25 cellular contexts compared by ENCODE assay signal in the genomic region with DNA sequence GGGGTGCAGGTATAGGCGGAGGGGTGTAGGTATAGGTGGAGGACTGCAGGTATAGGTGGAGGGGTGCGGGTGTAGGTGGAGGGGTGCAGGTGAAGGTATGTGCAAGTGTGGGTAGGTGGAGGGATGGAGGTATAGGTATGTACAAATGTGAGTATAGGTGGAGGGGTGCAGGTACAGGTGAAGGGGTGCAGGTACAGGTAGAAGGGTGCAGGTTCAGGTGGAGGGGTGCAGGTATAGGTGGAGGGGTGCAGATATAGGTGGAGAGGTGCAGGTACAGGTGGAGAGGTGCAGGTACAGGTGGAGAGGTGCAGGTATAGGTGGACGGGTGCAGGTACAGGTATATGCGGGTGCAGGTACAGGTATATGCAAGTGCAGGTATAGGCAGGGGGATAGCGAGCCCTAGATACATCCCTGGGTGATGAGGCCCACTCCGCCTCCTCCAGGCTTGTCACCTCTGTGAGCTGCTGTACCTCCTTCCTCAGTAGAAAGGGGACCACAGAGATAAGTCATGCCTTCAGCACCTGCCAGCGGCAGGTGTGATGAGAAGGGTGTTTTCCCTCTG. TPM values are rescaled to one million over a fixed set of nuclear protein-coding genes. Genes with fewer than 3 reads are reported as not detected.
"Had no signal": no experiment of that assay in that cellular context is flagged by ENCODE, and none has a peak within 500 bp of the region (broad histone marks: within the 10 kb centered on the region; RNA-seq: fewer than 3 reads in every experiment).

No MANE protein-coding gene starts in this region.

- H3K36me3 ChIP-seq: ovary, right lobe of liver, thoracic aorta, upper lobe of left lung had no signal

- ATAC-seq: activated CD4-positive, alpha-beta T cell treated with anti-CD3 and anti-CD28 coated beads for 36 hours; activated CD8-positive, alpha-beta memory T cell treated with anti-CD3 and anti-CD28 coated beads, Interleukin-2, amount 10 ng/mL, durations not matched to agents 7 days and 5 days; foreskin keratinocyte; mucosa of descending colon; right lobe of liver; stimulated activated memory B cell treated with anti-CD40 and anti-IgM and Interleukin-4, amounts not matched to agents 10 μg/mL and 1 μg/mL and 100 μg/mL, for 72 hours had no signal

- DNase-seq: activated CD4-positive, alpha-beta memory T cell treated with anti-CD3 and anti-CD28 coated beads for 36 hours; activated CD4-positive, alpha-beta T cell treated with anti-CD3 and anti-CD28 coated beads for 36 hours; activated CD8-positive, alpha-beta memory T cell treated with anti-CD3 and anti-CD28 coated beads, Interleukin-2, amount 10 ng/mL, durations not matched to agents 7 days and 5 days; activated naive CD8-positive, alpha-beta T cell treated with anti-CD3 and anti-CD28 coated beads, Interleukin-2, amount 10 ng/mL, durations not matched to agents 7 days and 5 days; amygdala; caudate nucleus; foreskin keratinocyte; glutamatergic neuron; hypothalamus; islet precursor cell; naive B cell; stimulated activated CD4-positive, alpha-beta T cell treated with anti-CD3 and anti-CD28 coated beads, Interleukin-4, amount 100 ng/mL, for 4 hours had no signal

- H3K27ac Mint-ChIP-seq: activated CD4-positive, alpha-beta memory T cell treated with anti-CD3 and anti-CD28 coated beads for 36 hours; activated CD4-positive, alpha-beta T cell treated with anti-CD3 and anti-CD28 coated beads for 36 hours; activated CD8-positive, alpha-beta memory T cell treated with anti-CD3 and anti-CD28 coated beads, Interleukin-2, amount 10 ng/mL, durations not matched to agents 7 days and 5 days; activated naive CD8-positive, alpha-beta T cell treated with anti-CD3 and anti-CD28 coated beads, Interleukin-2, amount 10 ng/mL, durations not matched to agents 7 days and 5 days; naive B cell; stimulated activated memory B cell treated with anti-CD40 and anti-IgM and Interleukin-4, amounts not matched to agents 10 μg/mL and 1 μg/mL and 100 μg/mL, for 72 hours; WTC11 had no signal

- H3K4me3 Mint-ChIP-seq: activated CD4-positive, alpha-beta memory T cell treated with anti-CD3 and anti-CD28 coated beads for 36 hours; activated CD4-positive, alpha-beta T cell treated with anti-CD3 and anti-CD28 coated beads for 36 hours; activated CD8-positive, alpha-beta memory T cell treated with anti-CD3 and anti-CD28 coated beads, Interleukin-2, amount 10 ng/mL, durations not matched to agents 7 days and 5 days; activated naive CD8-positive, alpha-beta T cell treated with anti-CD3 and anti-CD28 coated beads, Interleukin-2, amount 10 ng/mL, durations not matched to agents 7 days and 5 days; naive B cell; stimulated activated memory B cell treated with anti-CD40 and anti-IgM and Interleukin-4, amounts not matched to agents 10 μg/mL and 1 μg/mL and 100 μg/mL, for 72 hours; WTC11 had no signal

- H3K9me3 Mint-ChIP-seq: activated CD4-positive, alpha-beta memory T cell treated with anti-CD3 and anti-CD28 coated beads for 36 hours; activated naive CD8-positive, alpha-beta T cell treated with anti-CD3 and anti-CD28 coated beads, Interleukin-2, amount 10 ng/mL, durations not matched to agents 7 days and 5 days; naive B cell; neural crest cell; stimulated activated memory B cell treated with anti-CD40 and anti-IgM and Interleukin-4, amounts not matched to agents 10 μg/mL and 1 μg/mL and 100 μg/mL, for 72 hours; WTC11 had no signal

- H3K27me3 Mint-ChIP-seq: activated naive CD8-positive, alpha-beta T cell treated with anti-CD3 and anti-CD28 coated beads, Interleukin-2, amount 10 ng/mL, durations not matched to agents 7 days and 5 days had no signal

- H3K4me1 Mint-ChIP-seq: activated CD4-positive, alpha-beta T cell treated with anti-CD3 and anti-CD28 coated beads for 36 hours; WTC11 had no signal

- H3K27me3 ChIP-seq: dorsolateral prefrontal cortex, ovary, right lobe of liver, upper lobe of left lung had no signal

- H3K36me3 Mint-ChIP-seq: activated CD4-positive, alpha-beta memory T cell treated with anti-CD3 and anti-CD28 coated beads for 36 hours; activated CD8-positive, alpha-beta memory T cell treated with anti-CD3 and anti-CD28 coated beads, Interleukin-2, amount 10 ng/mL, durations not matched to agents 7 days and 5 days; activated naive CD8-positive, alpha-beta T cell treated with anti-CD3 and anti-CD28 coated beads, Interleukin-2, amount 10 ng/mL, durations not matched to agents 7 days and 5 days; naive B cell; stimulated activated memory B cell treated with anti-CD40 and anti-IgM and Interleukin-4, amounts not matched to agents 10 μg/mL and 1 μg/mL and 100 μg/mL, for 72 hours; WTC11 had no signal

- H3K9me3 ChIP-seq: mucosa of descending colon, ovary, right lobe of liver, thoracic aorta, upper lobe of left lung had no signal

- H3K4me1 ChIP-seq: foreskin keratinocyte had no signal

- H3K27ac ChIP-seq: epithelial cell of prostate, foreskin keratinocyte, ovary, right lobe of liver, thoracic aorta, upper lobe of left lung had no signal

- H3K4me3 ChIP-seq: dorsolateral prefrontal cortex, mucosa of descending colon, ovary, right lobe of liver, thoracic aorta, upper lobe of left lung had no signal

RNA-seq across cellular contexts. Expression of a gene that starts 17.2 kb away (rescaled TPM):
- total RNA-seq: activated CD4-positive, alpha-beta memory T cell treated with anti-CD3 and anti-CD28 coated beads for 36 hours; activated CD4-positive, alpha-beta T cell treated with anti-CD3 and anti-CD28 coated beads for 36 hours; activated CD8-positive, alpha-beta memory T cell treated with anti-CD3 and anti-CD28 coated beads, Interleukin-2, amount 10 ng/mL, durations not matched to agents 7 days and 5 days; activated naive CD8-positive, alpha-beta T cell treated with anti-CD3 and anti-CD28 coated beads, Interleukin-2, amount 10 ng/mL, durations not matched to agents 7 days and 5 days; dorsolateral prefrontal cortex; fibroblast of lung; foreskin keratinocyte; mucosa of descending colon; neural crest cell; ovary; pulmonary artery endothelial cell; T-helper 2 cell treated with Interferon-gamma antibody and Interleukin-4, amounts not matched to agents 100 ng/mL and 5 ng/mL, for 36 hours; thoracic aorta; upper lobe of left lung; WTC11 had no signal
- polyA plus RNA-seq: fibroblast of lung, foreskin keratinocyte, ovary had no signal
